20 cellular contexts compared by ENCODE assay signal in genomic region chr9:69141851-69142250, GRCh38. TPM values are rescaled to one million over a fixed set of nuclear protein-coding genes. Genes with fewer than 3 reads are reported as not detected.
A peak's percentile ranks its signal among the peaks of the same experiment; 100 is the strongest.
DNase-seq lines count a peak whose midpoint lies in the region; ATAC-seq, FAIRE-seq and TF ChIP-seq lines count a peak whose summit lies in the region.
"Had no signal": no experiment of that assay in that cellular context is flagged by ENCODE, and none has a peak within 500 bp of the region (broad histone marks: within the 10 kb centered on the region; RNA-seq: fewer than 3 reads in every experiment).

No MANE protein-coding gene starts in this region.

- no peak for TF ChIP-seq CTCF in RWPE1 (conservative IDR thresholded peaks at IDR 0.05; ENCODE audit: low read depth)
- no peak for TF ChIP-seq CTCF in endothelial cell of umbilical vein (IDR thresholded peaks at IDR 0.05; ENCODE audit: extremely low read depth in 1 of 2, insufficient read depth in 1 of 2, low read depth in 1 of 2, low read length in 2 of 2)

- peaks cover 12% of the 10 kb centered on the region for H3K27me3 Mint-ChIP-seq in activated CD8-positive, alpha-beta memory T cell treated with anti-CD3 and anti-CD28 coated beads, Interleukin-2, amount 10 ng/mL, durations not matched to agents 7 days and 5 days
- no peaks in the 10 kb centered on the region for H3K27me3 Mint-ChIP-seq in activated naive CD8-positive, alpha-beta T cell treated with anti-CD3 and anti-CD28 coated beads for 36 hours

- no peak overlapping the region for H4K91ac ChIP-seq in trophoblast cell (ENCODE audit: low read depth, low read length)

- intact Hi-C loops in endothelial cell of umbilical vein (cut with micrococcal nuclease), result loop anchor here (2.0 kb wide), 1 partner anchor 19 kb away; no protein-coding TSS in a partner anchor

- H3K79me2 ChIP-seq in endothelial cell of umbilical vein (ENCODE audit: control insufficient read depth, insufficient read depth, low read length) (peaks cover 48% of the 10 kb centered on the region), trophoblast cell (ENCODE audit: control insufficient read depth, insufficient read depth, low read length, poor library complexity) (peaks cover 11% of the 10 kb centered on the region)

- H3K27ac ChIP-seq in RWPE1, result peak overlapping the region; percentile 55
- peak overlapping the region; percentile 74 for H3K27ac ChIP-seq in endothelial cell of umbilical vein (ENCODE audit: insufficient read depth, low read depth, low read length)
- H3K27ac ChIP-seq in trophoblast cell (ENCODE audit: low read depth, low read length), result no peak overlapping the region
- H3K27ac ChIP-seq: 22Rv1 had no signal

- H3K36me3 Mint-ChIP-seq in activated CD8-positive, alpha-beta memory T cell treated with anti-CD3 and anti-CD28 coated beads, Interleukin-2, amount 10 ng/mL, durations not matched to agents 7 days and 5 days, result no peaks in the 10 kb centered on the region
- no peaks in the 10 kb centered on the region for H3K36me3 Mint-ChIP-seq in activated naive CD8-positive, alpha-beta T cell treated with anti-CD3 and anti-CD28 coated beads for 36 hours

- no peaks in the 10 kb centered on the region for H3K27me3 ChIP-seq in endothelial cell of umbilical vein (ENCODE audit: control insufficient read depth in 2 of 2, insufficient read depth in 2 of 2, low read length in 2 of 2)
- no peaks in the 10 kb centered on the region for H3K27me3 ChIP-seq in trophoblast cell (ENCODE audit: insufficient read depth, low read length)

- no peak overlapping the region for H3K27ac Mint-ChIP-seq in activated CD8-positive, alpha-beta memory T cell treated with anti-CD3 and anti-CD28 coated beads, Interleukin-2, amount 10 ng/mL, durations not matched to agents 7 days and 5 days
- no peak overlapping the region for H3K27ac Mint-ChIP-seq in activated naive CD8-positive, alpha-beta T cell treated with anti-CD3 and anti-CD28 coated beads for 36 hours
- H3K27ac Mint-ChIP-seq: B cell had no signal

- no peak overlapping the region for H3K9ac ChIP-seq in endothelial cell of umbilical vein (replicated peaks; ENCODE audit: extremely low read depth, insufficient read depth, low read length)
- no peak overlapping the region for H3K9ac ChIP-seq in trophoblast cell (ENCODE audit: low read length)

- H4K20me1 ChIP-seq in endothelial cell of umbilical vein (replicated peaks; ENCODE audit: control insufficient read depth, extremely low read depth, insufficient read depth, low read length), result no peaks in the 10 kb centered on the region

- H3K14ac ChIP-seq in trophoblast cell (ENCODE audit: low read length), result no peak overlapping the region

- H3K4me1 ChIP-seq in endothelial cell of umbilical vein (ENCODE audit: control insufficient read depth, extremely low read depth, insufficient read depth, low read length) (peaks cover 24% of the 10 kb centered on the region), trophoblast cell (ENCODE audit: control insufficient read depth in 1 of 2, insufficient read depth in 2 of 2, low read length in 2 of 2) (peaks cover 1 to 2% of the 10 kb centered on the region in 2 experiments)

- H2BK12ac ChIP-seq in trophoblast cell (ENCODE audit: low read length), result no peak overlapping the region

- no peak for TF ChIP-seq POLR2A in endothelial cell of umbilical vein (IDR thresholded peaks at IDR 0.05; ENCODE audit: low read depth, low read length)

- no peak overlapping the region for H3K18ac ChIP-seq in trophoblast cell (ENCODE audit: low read length)

- no peaks in the 10 kb centered on the region for H3K9me3 Mint-ChIP-seq in activated CD8-positive, alpha-beta memory T cell treated with anti-CD3 and anti-CD28 coated beads, Interleukin-2, amount 10 ng/mL, durations not matched to agents 7 days and 5 days (ENCODE audit: low read depth)
- no peaks in the 10 kb centered on the region for H3K9me3 Mint-ChIP-seq in activated naive CD8-positive, alpha-beta T cell treated with anti-CD3 and anti-CD28 coated beads for 36 hours

- dilution Hi-C loops in endothelial cell of umbilical vein (cut with MboI; ENCODE audit: extremely low pct_ligation_motif_present, low sequenced_read_pairs), result no loop called here

- no peak overlapping the region for H2AK5ac ChIP-seq in trophoblast cell (ENCODE audit: low read length)

- no peaks in the 10 kb centered on the region for H3K4me1 Mint-ChIP-seq in activated CD8-positive, alpha-beta memory T cell treated with anti-CD3 and anti-CD28 coated beads, Interleukin-2, amount 10 ng/mL, durations not matched to agents 7 days and 5 days
- H3K4me1 Mint-ChIP-seq in activated naive CD8-positive, alpha-beta T cell treated with anti-CD3 and anti-CD28 coated beads for 36 hours, result no peaks in the 10 kb centered on the region
- H3K4me1 Mint-ChIP-seq: B cell had no signal

- CTCF ChIA-PET in activated CD8-positive, alpha-beta memory T cell treated with anti-CD3 and anti-CD28 coated beads, Interleukin-2, amount 10 ng/mL, durations not matched to agents 7 days and 5 days (lab: Charles Lee), result no interaction called here
- CTCF ChIA-PET in RWPE1 (lab: Yijun Ruan, JAX), result interaction anchor here (0.6 kb wide), 1 partner anchor 16 kb away, joined by 3 read pairs; no protein-coding TSS in a partner anchor
- CTCF ChIA-PET in endothelial cell of umbilical vein (lab: Charles Lee), result interaction anchor here (0.8 to 2.2 kb wide), 4 partner anchors 12 to 106 kb away, joined by 4 to 15 read pairs (median 6); partner anchors contain the start of gene FXN

- H3K4me2 ChIP-seq in endothelial cell of umbilical vein (ENCODE audit: insufficient read depth, low read length) (peak overlapping the region; percentile 82), trophoblast cell (ENCODE audit: low read length) (no peak overlapping the region)

- H2BK120ac ChIP-seq in trophoblast cell (ENCODE audit: insufficient read depth, low read length, poor library complexity), result no peak overlapping the region

- H4K8ac ChIP-seq in trophoblast cell (ENCODE audit: low read depth, low read length), result no peak overlapping the region

- peak; percentile 33 for DNase-seq in activated CD8-positive, alpha-beta memory T cell treated with anti-CD3 and anti-CD28 coated beads, Interleukin-2, amount 10 ng/mL, durations not matched to agents 7 days and 5 days
- DNase-seq in activated CD8-positive, alpha-beta memory T cell treated with anti-CD3 and anti-CD28 coated beads, Interleukin-2, amount 50 U/mL, for 4 hours, result no peak
- DNase-seq in RWPE1 (ENCODE audit: low spot score) (no peak), endothelial cell of umbilical vein (ENCODE audit: low read depth, low spot score) (peak; percentile 4), trophoblast cell (no peak), DMS114 treated with DMSO at 0.1 percent for 48 hours (lab: John Stamatoyannopoulos, UW; ENCODE audit: unreplicated experiment) (no peak), NCI-H446 treated with DMSO at 0.1 percent for 48 hours (lab: John Stamatoyannopoulos, UW) (no peak)
- DNase-seq in activated naive CD8-positive, alpha-beta T cell treated with anti-CD3 and anti-CD28 coated beads for 36 hours, result no peak
- DNase-seq: COR-L47, DMS153, GF-D8, GOT3, KBM-7, NCI-H1694 treated with DMSO at 0.1 percent for 48 hours, NCI-H510A treated with DMSO at 0.1 percent for 48 hours, NCI-H82 had no signal

- H3K79me1 ChIP-seq in trophoblast cell (ENCODE audit: low read length), result peaks cover 3% of the 10 kb centered on the region

- no peak overlapping the region for H3K23ac ChIP-seq in trophoblast cell (ENCODE audit: low read length)

- POLR2A ChIA-PET in RWPE1 (lab: Yijun Ruan, JAX; ENCODE audit: low non-redundant PET) (no interaction called here), endothelial cell of umbilical vein (lab: Charles Lee) (no interaction called here)

- no peak for FAIRE-seq in endothelial cell of umbilical vein (lab: Jason Lieb, UNC)
- FAIRE-seq: GM12878, GM19239 had no signal

- H3K4ac ChIP-seq in trophoblast cell (ENCODE audit: low read depth, low read length), result peak overlapping the region; percentile 13

- no peak overlapping the region for H3K4me3 ChIP-seq in endothelial cell of umbilical vein (replicated peaks in 1 of 3; ENCODE audit: insufficient read depth in 1 of 3, low read depth in 1 of 3, low read length in 3 of 3)
- no peak overlapping the region for H3K4me3 ChIP-seq in trophoblast cell (ENCODE audit: low read depth, low read length)
- H3K4me3 ChIP-seq: GM12878 had no signal

- H3K9me3 ChIP-seq in endothelial cell of umbilical vein (replicated peaks; ENCODE audit: control insufficient read depth, insufficient read depth, low read length) (no peaks in the 10 kb centered on the region), trophoblast cell (ENCODE audit: insufficient read depth, low read depth, low read length) (no peaks in the 10 kb centered on the region)

- no peak for ATAC-seq in activated CD8-positive, alpha-beta memory T cell treated with anti-CD3 and anti-CD28 coated beads, Interleukin-2, amount 10 ng/mL, durations not matched to agents 7 days and 5 days
- ATAC-seq: GM12878 had no signal

- no CpG with 5 or more reads among the region's 5 CpGs for WGBS in trophoblast cell (ENCODE audit: extremely low coverage, insufficient coverage, insufficient read length)

- no peaks in the 10 kb centered on the region for H3K9me1 ChIP-seq in endothelial cell of umbilical vein (replicated peaks; ENCODE audit: control insufficient read depth, extremely low read depth, insufficient read depth, low read length)

- H3K36me3 ChIP-seq in endothelial cell of umbilical vein (ENCODE audit: control insufficient read depth in 2 of 2, extremely low read depth in 1 of 2, insufficient read depth in 2 of 2, low read length in 2 of 2) (peaks cover 0 to 2% of the 10 kb centered on the region in 2 experiments), trophoblast cell (ENCODE audit: control insufficient read depth in 1 of 2, insufficient read depth in 2 of 2, low read length in 2 of 2) (peaks cover 0 to 5% of the 10 kb centered on the region in 2 experiments)

- H4K12ac ChIP-seq in trophoblast cell (ENCODE audit: low read depth, low read length), result no peak overlapping the region

- BruUV-seq in endothelial cell of umbilical vein (replicated peaks; lab: Mats Ljungman, UMichigan), result no TSS peak

- no peak overlapping the region for H3K4me3 Mint-ChIP-seq in activated CD8-positive, alpha-beta memory T cell treated with anti-CD3 and anti-CD28 coated beads, Interleukin-2, amount 10 ng/mL, durations not matched to agents 7 days and 5 days
- H3K4me3 Mint-ChIP-seq in activated naive CD8-positive, alpha-beta T cell treated with anti-CD3 and anti-CD28 coated beads for 36 hours, result no peak overlapping the region
- H3K4me3 Mint-ChIP-seq: B cell had no signal

- H2AFZ ChIP-seq in endothelial cell of umbilical vein (ENCODE audit: low read depth, low read length), result no peak overlapping the region
- H2AFZ ChIP-seq in trophoblast cell (ENCODE audit: insufficient read depth, low read length, poor library complexity), result no peak overlapping the region

- no peak overlapping the region for H2BK5ac ChIP-seq in trophoblast cell (ENCODE audit: low read depth, low read length, poor library complexity)

RNA-seq across cellular contexts. Expression of gene TJP2, which starts 32.2 kb away (rescaled TPM):
- total RNA-seq in activated CD8-positive, alpha-beta memory T cell treated with anti-CD3 and anti-CD28 coated beads, Interleukin-2, amount 10 ng/mL, durations not matched to agents 7 days and 5 days, result 10 to 100 TPM; 16.9 to 17.6 TPM
- 167 and 168 TPM in 2 replicates for total RNA-seq in endothelial cell of umbilical vein
- polyA plus RNA-seq in endothelial cell of umbilical vein, result 75.2 and 83.0 TPM in 2 replicates
- 66.2 and 67.4 TPM in 2 replicates for polyA plus RNA-seq in endothelial cell of umbilical vein (2011; cell fraction: cytosol; rRNA removed)
- 166 and 182 TPM in 2 replicates for polyA plus RNA-seq in endothelial cell of umbilical vein (2011; cell fraction: nucleus; rRNA removed)
- 103 and 130 TPM in 2 replicates for polyA plus RNA-seq in endothelial cell of umbilical vein (2012)
- polyA minus RNA-seq in endothelial cell of umbilical vein, result 125 and 131 TPM in 2 replicates
- 22.0 TPM for polyA minus RNA-seq in endothelial cell of umbilical vein (2011; cell fraction: cytosol; rRNA and poly(A)+ RNA removed)
- 133 and 134 TPM in 2 replicates for polyA minus RNA-seq in endothelial cell of umbilical vein (2011; cell fraction: nucleus; rRNA and poly(A)+ RNA removed)
- polyA plus RNA-seq in trophoblast cell (2013), result 96.7 and 103 TPM in 2 replicates
- total RNA-seq in activated naive CD8-positive, alpha-beta T cell treated with anti-CD3 and anti-CD28 coated beads for 36 hours, result 1 to 10 TPM; 4.1 to 5.9 TPM

Comparison
In these comparisons a context has a peak if more than half of its experiments do, and no peak if none do; other contexts are left out.
1. DNase-seq: peak in activated CD8-positive, alpha-beta memory T cell treated with anti-CD3 and anti-CD28 coated beads, Interleukin-2, amount 10 ng/mL, durations not matched to agents 7 days and 5 days (single experiment) and endothelial cell of umbilical vein (single experiment); none in activated CD8-positive, alpha-beta memory T cell treated with anti-CD3 and anti-CD28 coated beads, Interleukin-2, amount 50 U/mL, for 4 hours (single experiment), RWPE1 (single experiment), trophoblast cell (0 of 2), activated naive CD8-positive, alpha-beta T cell treated with anti-CD3 and anti-CD28 coated beads for 36 hours (single experiment), DMS114 treated with DMSO at 0.1 percent for 48 hours (single experiment) and NCI-H446 treated with DMSO at 0.1 percent for 48 hours (single experiment).